In the genomic region with DNA sequence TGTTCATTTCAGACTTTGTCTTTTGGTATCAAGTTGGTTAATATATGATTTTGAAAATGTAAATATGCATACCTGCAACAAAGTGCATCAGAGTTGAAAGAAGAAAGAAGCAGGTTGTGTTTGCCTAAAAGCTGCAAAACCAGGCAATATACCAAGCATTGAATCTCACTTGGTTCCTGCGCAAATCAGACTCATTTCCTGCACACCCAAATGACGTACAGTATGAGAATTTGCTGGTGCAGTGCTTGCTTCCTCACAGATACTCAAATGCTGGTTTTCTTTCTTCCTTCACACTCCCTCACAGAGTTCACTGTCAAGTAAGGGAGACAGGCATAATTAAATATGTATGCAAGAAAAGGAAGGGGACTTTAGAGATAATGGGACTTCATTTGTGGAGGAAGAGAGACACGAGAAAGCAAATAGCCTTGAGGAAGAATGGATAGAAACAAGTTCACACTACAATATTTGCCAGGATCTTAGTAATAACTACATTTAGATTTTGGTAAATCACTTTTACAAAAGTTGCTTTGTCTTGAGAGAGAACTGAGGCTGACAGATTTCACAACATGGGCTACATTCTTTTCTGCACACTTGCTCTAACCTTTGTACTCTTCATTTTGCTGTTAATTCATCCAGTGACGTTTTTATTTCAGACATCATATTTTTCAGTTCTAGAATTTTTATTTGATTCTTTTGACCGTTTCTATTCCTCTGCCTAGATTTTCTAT, we compare ENCODE assay signal across 23 cellular contexts. TPM values are rescaled to one million over a fixed set of nuclear protein-coding genes. Genes with fewer than 3 reads are reported as not detected.
A peak's percentile ranks its signal among the peaks of the same experiment; 100 is the strongest.
DNase-seq lines count a peak whose midpoint lies in the region; ATAC-seq, FAIRE-seq and TF ChIP-seq lines count a peak whose summit lies in the region.
"Had no signal": no experiment of that assay in that cellular context is flagged by ENCODE, and none has a peak within 500 bp of the region (broad histone marks: within the 10 kb centered on the region; RNA-seq: fewer than 3 reads in every experiment).

No MANE protein-coding gene starts in this region.

- CTCF ChIA-PET in activated CD4-positive, alpha-beta T cell treated with anti-CD3 and anti-CD28 coated beads, Interleukin-2, amount 10 ng/mL, durations not matched to agents 7 days and 5 days (lab: Charles Lee): interaction anchor here (1.2 kb wide), 1 partner anchor 10 kb away, joined by 3 read pairs; no protein-coding TSS in a partner anchor
- CTCF ChIA-PET in naive thymus-derived CD4-positive, alpha-beta T cell (lab: Charles Lee): no interaction called here

- H3K36me3 Mint-ChIP-seq in activated CD4-positive, alpha-beta T cell treated with anti-CD3 and anti-CD28 coated beads, Interleukin-2, amount 10 ng/mL, durations not matched to agents 7 days and 5 days (ENCODE audit: low read depth): peaks cover 43% of the 10 kb centered on the region
- peaks cover 6 to 13% of the 10 kb centered on the region in 2 donors for H3K36me3 Mint-ChIP-seq in activated naive CD4-positive, alpha-beta T cell treated with anti-CD3 and anti-CD28 coated beads, Interleukin-2, amount 50 U/mL, for 72 hours
- H3K36me3 Mint-ChIP-seq in naive thymus-derived CD4-positive, alpha-beta T cell: peaks cover 7 to 37% (median 9%) of the 10 kb centered on the region in 5 donors

- peak overlapping the region; percentile 10 for H3K4me3 ChIP-seq in naive thymus-derived CD4-positive, alpha-beta T cell (ENCODE audit: low read length)
- H3K4me3 ChIP-seq: BLaER1, body of pancreas, lung, upper lobe of right lung had no signal

- H3K27me3 ChIP-seq in naive thymus-derived CD4-positive, alpha-beta T cell (ENCODE audit: control insufficient read depth in 2 of 2, insufficient read depth in 2 of 2, low read length in 2 of 2): no peaks in the 10 kb centered on the region
- H3K27me3 ChIP-seq: BLaER1, body of pancreas, upper lobe of right lung had no signal

- no peak for TF ChIP-seq CTCF in D721Med (IDR thresholded peaks at IDR 0.05; ENCODE audit: insufficient read depth, missing control alignments)

- ATAC-seq in activated naive CD4-positive, alpha-beta T cell treated with anti-CD3 and anti-CD28 coated beads, Interleukin-2, amount 50 U/mL, for 72 hours: peak; percentile 48 to 66
- ATAC-seq in naive thymus-derived CD4-positive, alpha-beta T cell: peak; percentile 71
- ATAC-seq: activated CD4-positive, CD25-positive, alpha-beta regulatory T cell treated with anti-CD3 and anti-CD28 coated beads, Interleukin-2, amount 50 U/mL, for 24 hours; body of pancreas; upper lobe of right lung had no signal

- intact Hi-C loops in naive thymus-derived CD4-positive, alpha-beta T cell (cut with micrococcal nuclease): loop anchor here in 1 of 2 donors (10.0 kb wide), 1 partner anchor 416 kb away; a partner anchor contains a TSS

- H3K9me3 Mint-ChIP-seq in activated CD4-positive, alpha-beta T cell treated with anti-CD3 and anti-CD28 coated beads, Interleukin-2, amount 10 ng/mL, durations not matched to agents 7 days and 5 days: peaks cover 17% of the 10 kb centered on the region
- H3K9me3 Mint-ChIP-seq in activated naive CD4-positive, alpha-beta T cell treated with anti-CD3 and anti-CD28 coated beads, Interleukin-2, amount 50 U/mL, for 72 hours: peaks cover 11 to 15% of the 10 kb centered on the region in 2 donors
- H3K9me3 Mint-ChIP-seq in naive thymus-derived CD4-positive, alpha-beta T cell: peaks cover 0 to 20% (median 5%) of the 10 kb centered on the region in 11 donors
- H3K9me3 Mint-ChIP-seq: dendritic cell treated with granulocyte-macrophage colony-stimulating factor and Interleukin-4, amounts not matched to agents 40 ng/mL and 50 ng/mL, for 4 days had no signal

- H3K36me3 ChIP-seq in naive thymus-derived CD4-positive, alpha-beta T cell (ENCODE audit: control insufficient read depth in 2 of 3, insufficient read depth in 3 of 3, low read length in 3 of 3): no peaks in the 10 kb centered on the region
- H3K36me3 ChIP-seq: BLaER1, upper lobe of right lung had no signal

- H3K4me1 ChIP-seq in naive thymus-derived CD4-positive, alpha-beta T cell (ENCODE audit: control insufficient read depth in 2 of 2, insufficient read depth in 2 of 2, low read length in 2 of 2): peaks cover 72 to 86% of the 10 kb centered on the region in 2 donors
- H3K4me1 ChIP-seq: body of pancreas had no signal

- no peaks in the 10 kb centered on the region for H3K27me3 Mint-ChIP-seq in activated CD4-positive, alpha-beta T cell treated with anti-CD3 and anti-CD28 coated beads, Interleukin-2, amount 10 ng/mL, durations not matched to agents 7 days and 5 days
- no peaks in the 10 kb centered on the region for H3K27me3 Mint-ChIP-seq in naive thymus-derived CD4-positive, alpha-beta T cell
- H3K27me3 Mint-ChIP-seq: dendritic cell treated with granulocyte-macrophage colony-stimulating factor and Interleukin-4, amounts not matched to agents 40 ng/mL and 50 ng/mL, for 4 days had no signal

- no peaks in the 10 kb centered on the region for H3K9me3 ChIP-seq in naive thymus-derived CD4-positive, alpha-beta T cell (ENCODE audit: control insufficient read depth in 2 of 3, low read length in 3 of 3)
- H3K9me3 ChIP-seq: BLaER1, body of pancreas, upper lobe of right lung had no signal

- no peak overlapping the region for H3K4me3 Mint-ChIP-seq in activated CD4-positive, alpha-beta T cell treated with anti-CD3 and anti-CD28 coated beads, Interleukin-2, amount 10 ng/mL, durations not matched to agents 7 days and 5 days
- peak overlapping the region in 9 of 10 donors; percentile 56 to 92 (median 76) for H3K4me3 Mint-ChIP-seq in naive thymus-derived CD4-positive, alpha-beta T cell
- H3K4me3 Mint-ChIP-seq: dendritic cell treated with granulocyte-macrophage colony-stimulating factor and Interleukin-4, amounts not matched to agents 40 ng/mL and 50 ng/mL, for 4 days; naive B cell had no signal

- H3K4me1 Mint-ChIP-seq in activated CD4-positive, alpha-beta T cell treated with anti-CD3 and anti-CD28 coated beads, Interleukin-2, amount 10 ng/mL, durations not matched to agents 7 days and 5 days: peaks cover 90% of the 10 kb centered on the region
- H3K4me1 Mint-ChIP-seq in naive thymus-derived CD4-positive, alpha-beta T cell: peaks cover 63 to 97% (median 85%) of the 10 kb centered on the region in 7 donors

- no peak for FAIRE-seq in D721Med (lab: Jason Lieb, UNC)
- FAIRE-seq: A204.1, H1 had no signal

- H3K27ac ChIP-seq in naive thymus-derived CD4-positive, alpha-beta T cell (ENCODE audit: low read depth, low read length): peak overlapping the region; percentile 70
- H3K27ac ChIP-seq: BLaER1, body of pancreas, upper lobe of right lung had no signal

- POLR2A ChIA-PET in activated CD4-positive, alpha-beta T cell treated with anti-CD3 and anti-CD28 coated beads, Interleukin-2, amount 10 ng/mL, durations not matched to agents 7 days and 5 days (lab: Charles Lee): no interaction called here
- POLR2A ChIA-PET in naive thymus-derived CD4-positive, alpha-beta T cell (lab: Charles Lee): interaction anchor here (0.6 to 1.2 kb wide), 4 partner anchors 14 to 76 kb away, joined by 3 to 5 read pairs (median 4); no protein-coding TSS in a partner anchor

- DNase-seq in activated CD4-positive, alpha-beta T cell treated with anti-CD3 and anti-CD28 coated beads, Interleukin-2, amount 10 ng/mL, durations not matched to agents 7 days and 5 days: peak; percentile 30
- DNase-seq in activated CD4-positive, alpha-beta T cell treated with anti-CD3 and anti-CD28 coated beads for 4 hours: no peak
- DNase-seq in NCI-H69 (lab: John Stamatoyannopoulos, UW) (peak; percentile 43), COLO668 (lab: John Stamatoyannopoulos, UW; ENCODE audit: unreplicated experiment) (no peak), D721Med (ENCODE audit: insufficient read length, low spot score) (no peak), dermis blood vessel endothelial cell (no peak)
- DNase-seq in activated naive CD4-positive, alpha-beta T cell treated with anti-CD3 and anti-CD28 coated beads, Interleukin-2, amount 50 U/mL, for 72 hours (ENCODE audit: low spot score in 2 of 2): no peak
- peak in 7 of 9 donors; percentile 65 to 90 (median 85) for DNase-seq in naive thymus-derived CD4-positive, alpha-beta T cell
- DNase-seq: activated effector memory CD4-positive, alpha-beta T cell treated with anti-CD3 and anti-CD28 coated beads, Interleukin-2, amount 50 U/mL, for 16 hours; body of pancreas; DMS79; erythroblast; naive B cell; NCI-H2029; NCI-H446; posterior cingulate gyrus; upper lobe of right lung had no signal

- peak overlapping the region; percentile 78 for H3K27ac Mint-ChIP-seq in activated CD4-positive, alpha-beta T cell treated with anti-CD3 and anti-CD28 coated beads, Interleukin-2, amount 10 ng/mL, durations not matched to agents 7 days and 5 days
- H3K27ac Mint-ChIP-seq in activated naive CD4-positive, alpha-beta T cell treated with anti-CD3 and anti-CD28 coated beads, Interleukin-2, amount 50 U/mL, for 72 hours: peak overlapping the region in 1 of 2 donors; percentile 10
- peak overlapping the region; percentile 78 to 99 (median 95) for H3K27ac Mint-ChIP-seq in naive thymus-derived CD4-positive, alpha-beta T cell
- H3K27ac Mint-ChIP-seq: dendritic cell treated with granulocyte-macrophage colony-stimulating factor and Interleukin-4, amounts not matched to agents 40 ng/mL and 50 ng/mL, for 4 days had no signal

RNA-seq across cellular contexts. Expression of a gene that starts 56.9 kb away (rescaled TPM):
- 10 to 100 TPM; 13.3 to 14.4 TPM for total RNA-seq in activated CD4-positive, alpha-beta T cell treated with anti-CD3 and anti-CD28 coated beads, Interleukin-2, amount 10 ng/mL, durations not matched to agents 7 days and 5 days
- total RNA-seq in activated naive CD4-positive, alpha-beta T cell treated with anti-CD3 and anti-CD28 coated beads, Interleukin-2, amount 50 U/mL, for 72 hours: 1 to 10 TPM; 5.2 to 6.0 TPM
- 100 to 1,000 TPM in 1 of 5 experiments, 10 to 100 TPM in 2, 1 to 10 TPM in 2; 6.3 to 127 (median 22.1) TPM for total RNA-seq in naive thymus-derived CD4-positive, alpha-beta T cell
- 10 to 100 TPM; 13.9 to 15.5 TPM for polyA plus RNA-seq in naive thymus-derived CD4-positive, alpha-beta T cell
- 0.09 TPM in 1 of 2 replicates, not detected in the other for total RNA-seq in dermis blood vessel endothelial cell
- total RNA-seq: H1 had no signal

Comparison
In these comparisons a context has a peak if more than half of its experiments do, and no peak if none do; other contexts are left out.
1. DNase-seq: peak in activated CD4-positive, alpha-beta T cell treated with anti-CD3 and anti-CD28 coated beads, Interleukin-2, amount 10 ng/mL, durations not matched to agents 7 days and 5 days (single experiment), NCI-H69 (single experiment) and naive thymus-derived CD4-positive, alpha-beta T cell (7 of 9); none in activated CD4-positive, alpha-beta T cell treated with anti-CD3 and anti-CD28 coated beads for 4 hours (0 of 2), activated naive CD4-positive, alpha-beta T cell treated with anti-CD3 and anti-CD28 coated beads, Interleukin-2, amount 50 U/mL, for 72 hours (0 of 2), COLO668 (single experiment), D721Med (single experiment) and dermis blood vessel endothelial cell (single experiment).